Comparison of ENCODE assay signal across 22 cellular contexts in genomic region chr5:9529041-9529480, GRCh38. TPM values are rescaled to one million over a fixed set of nuclear protein-coding genes. Genes with fewer than 3 reads are reported as not detected.
DNase-seq lines count a peak whose midpoint lies in the region; ATAC-seq and TF ChIP-seq lines count a peak whose summit lies in the region.
"Had no signal": no experiment of that assay in that cellular context is flagged by ENCODE, and none has a peak within 500 bp of the region (broad histone marks: within the 10 kb centered on the region; RNA-seq: fewer than 3 reads in every experiment).

No MANE protein-coding gene starts in this region.

- no peaks in the 10 kb centered on the region for H3K36me3 ChIP-seq in right atrium auricular region
- H3K36me3 ChIP-seq in psoas muscle (ENCODE audit: insufficient read depth in 1 of 2, low read depth in 1 of 2) = no peaks in the 10 kb centered on the region
- H3K36me3 ChIP-seq: ovary, SJCRH30 had no signal

- H3K4me3 ChIP-seq in right atrium auricular region (no peak overlapping the region), psoas muscle (no peak overlapping the region)
- H3K4me3 ChIP-seq: ovary, SJCRH30 had no signal

- intact Hi-C loops in psoas muscle (cut with DNase I) = no loop called here

- H3K4me1 ChIP-seq in right atrium auricular region = peaks cover 0 to 42% of the 10 kb centered on the region in 2 donors
- peaks cover 12% of the 10 kb centered on the region for H3K4me1 ChIP-seq in psoas muscle
- H3K4me1 ChIP-seq: SJCRH30 had no signal

- DNase-seq in RPMI8226 = peak; percentile 88
- DNase-seq in right atrium auricular region (ENCODE audit: low spot score) = no peak
- peak; percentile 23 to 75 for DNase-seq in psoas muscle
- DNase-seq in stimulated activated naive CD4-positive, alpha-beta T cell (lab: John Stamatoyannopoulos, UW) = no peak
- no peak for DNase-seq in activated naive CD4-positive, alpha-beta T cell treated with Interleukin-2 at 50 U/mL for 16 hours
- DNase-seq in AML-193 (lab: John Stamatoyannopoulos, UW) = no peak
- DNase-seq: activated CD4-positive, alpha-beta T cell treated with anti-CD3 and anti-CD28 coated beads, Interleukin-2, amount 10 ng/mL, durations not matched to agents 24 days and 14 days; Calu3; effector CD4-positive, alpha-beta T cell; foreskin melanocyte; kidney; NCI-H1092 treated with DMSO at 0.1 percent for 48 hours; NCI-H2029; NCI-H226; ovary; SJCRH30; T-helper 17 cell had no signal

- TF ChIP-seq CTCF in right atrium auricular region (IDR thresholded peaks at IDR 0.05) = no peak
- TF ChIP-seq CTCF in psoas muscle (IDR thresholded peaks at IDR 0.05) = no peak

- H3K27me3 ChIP-seq in right atrium auricular region = no peaks in the 10 kb centered on the region
- H3K27me3 ChIP-seq in psoas muscle (ENCODE audit: insufficient read depth in 3 of 3, low read length in 2 of 3) = no peaks in the 10 kb centered on the region
- H3K27me3 ChIP-seq: ovary, SJCRH30 had no signal

- WGBS in psoas muscle, 3 donors = 21% methylated on average over 6 of the region's 6 CpGs

- peak overlapping the region; percentile 32 to 62 for H3K27ac ChIP-seq in right atrium auricular region
- H3K27ac ChIP-seq in psoas muscle = peak overlapping the region; percentile 71
- H3K27ac ChIP-seq: C4-2B, ovary, SJCRH30 had no signal

- H3K9me3 ChIP-seq in right atrium auricular region (no peaks in the 10 kb centered on the region), psoas muscle (no peaks in the 10 kb centered on the region)
- H3K9me3 ChIP-seq: ovary, SJCRH30 had no signal

- ATAC-seq in GM19025 (IDR thresholded peaks at IDR 0.05; ENCODE audit: low read depth, unreplicated experiment) (peak; percentile 64), psoas muscle (peak; percentile 88 to 95 (median 94)), GM19035 (IDR thresholded peaks at IDR 0.05; ENCODE audit: unreplicated experiment) (no peak)
- ATAC-seq: natural killer cell treated with Interleukin-12 subunit alpha and Interleukin-12 subunit beta and Interleukin-15 and Interleukin-18, amount 100 ng/mL, for 72 hours; T-helper 17 cell had no signal

RNA-seq across cellular contexts. Expression of gene SEMA5A, which starts 16.8 kb away (rescaled TPM):
- total RNA-seq in right atrium auricular region = 10 to 100 TPM; 14.1 to 26.2 TPM
- 1 to 10 TPM in 3 of 4 donors, under 1 TPM in 1; 0.66 to 3.9 (median 1.3) TPM for total RNA-seq in psoas muscle
- polyA plus RNA-seq in psoas muscle = under 1 TPM; 0.24 to 0.47 (median 0.34) TPM
- total RNA-seq: activated CD4-positive, alpha-beta T cell treated with anti-CD3 and anti-CD28 coated beads, Interleukin-2, amount 10 ng/mL, durations not matched to agents 24 days and 14 days; activated T-helper 1 cell treated with anti-CD3 and anti-CD28 coated beads, Interleukin-12 subunit alpha, Interleukin-12 subunit beta, Interleukin-2, Interleukin-4 antibody, amounts not matched to agents 30 ng/mL and 10 ng/mL and 1 ng/mL, durations not matched to agents 14 hours and 24 hours and 36 hours; natural killer cell treated with Interleukin-12 subunit alpha and Interleukin-12 subunit beta and Interleukin-15 and Interleukin-18, amount 100 ng/mL, for 72 hours; SJCRH30 had no signal

Comparison
In these comparisons a context has a peak if more than half of its experiments do, and no peak if none do; other contexts are left out.
1. DNase-seq: peak in RPMI8226 (single experiment) and psoas muscle (2 of 2); none in right atrium auricular region (single experiment), stimulated activated naive CD4-positive, alpha-beta T cell (0 of 6), activated naive CD4-positive, alpha-beta T cell treated with Interleukin-2 at 50 U/mL for 16 hours (single experiment) and AML-193 (0 of 2).